ENCODE assay signal across 18 cellular contexts in genomic region chr13:111503905-111504695, GRCh38.
"Had no signal": no experiment of that assay in that cellular context is flagged by ENCODE, and none has a peak within 500 bp of the region (broad histone marks: within the 10 kb centered on the region; RNA-seq: fewer than 3 reads in every experiment).

No MANE protein-coding gene starts in this region.

- H3K4me3 Mint-ChIP-seq: nephron; stimulated activated naive B cell treated with anti-CD40 and anti-IgM and Interleukin-4, amounts not matched to agents 10 μg/mL and 1 μg/mL and 100 μg/mL, for 72 hours had no signal

- H3K9me3 Mint-ChIP-seq: activated T-helper 2 cell treated with anti-CD3 and anti-CD28 coated beads, Interferon-gamma antibody, Interleukin-2, Interleukin-4, amounts not matched to agents 10 μg/mL and 5 μg/mL and 100 μg/mL, durations not matched to agents 14 hours and 24 hours and 36 hours had no signal

- ATAC-seq: SK-N-SH treated with all-trans-retinoic acid at 6 μM for 48 hours; stimulated activated naive B cell treated with anti-CD40 and anti-IgM and Interleukin-4, amounts not matched to agents 10 μg/mL and 1 μg/mL and 100 μg/mL, for 72 hours had no signal

- H3K27ac Mint-ChIP-seq: activated T-helper 2 cell treated with anti-CD3 and anti-CD28 coated beads, Interferon-gamma antibody, Interleukin-2, Interleukin-4, amounts not matched to agents 10 μg/mL and 5 μg/mL and 100 μg/mL, durations not matched to agents 14 hours and 24 hours and 36 hours; nephron; stimulated activated naive B cell treated with anti-CD40 and anti-IgM and Interleukin-4, amounts not matched to agents 10 μg/mL and 1 μg/mL and 100 μg/mL, for 72 hours had no signal

- DNase-seq: activated CD4-positive, alpha-beta T cell treated with anti-CD3 and anti-CD28 coated beads, Interleukin-2, amount 50 U/mL, for 4 hours; activated CD4-positive, CD25-positive, alpha-beta regulatory T cell treated with anti-CD3 and anti-CD28 coated beads, Interleukin-2, amount 50 U/mL, for 72 hours; activated naive CD4-positive, alpha-beta T cell treated with anti-CD3 and anti-CD28 coated beads, Interleukin-2, amount 50 U/mL, for 16 hours; activated T-cell treated with anti-CD3 and anti-CD28 coated beads, Interleukin-2, amount 50 U/mL, for 1 hour; foreskin fibroblast; glutamatergic neuron; stimulated activated CD4-positive, alpha-beta T cell treated with anti-CD3 and anti-CD28 coated beads, Interleukin-12 subunit alpha, Interleukin-12 subunit beta, amount 100 ng/mL, for 4 hours; stimulated activated CD4-positive, alpha-beta T cell treated with anti-CD3 and anti-CD28 coated beads, Interleukin-2, amount 100 ng/mL, for 24 hours; stimulated activated naive B cell treated with anti-CD40 and anti-IgM and Interleukin-4, amounts not matched to agents 10 μg/mL and 1 μg/mL and 100 μg/mL, for 72 hours; substantia nigra; T-helper 1 cell; T1000; transverse colon had no signal

- H3K36me3 Mint-ChIP-seq: stimulated activated naive B cell treated with anti-CD40 and anti-IgM and Interleukin-4, amounts not matched to agents 10 μg/mL and 1 μg/mL and 100 μg/mL, for 72 hours had no signal

- H3K4me1 Mint-ChIP-seq: nephron; stimulated activated naive B cell treated with anti-CD40 and anti-IgM and Interleukin-4, amounts not matched to agents 10 μg/mL and 1 μg/mL and 100 μg/mL, for 72 hours had no signal

- FAIRE-seq: astrocyte, endometrium had no signal
